11 cellular contexts compared by ENCODE assay signal in genomic region chr22:46171940-46172339, GRCh38. TPM values are rescaled to one million over a fixed set of nuclear protein-coding genes. Genes with fewer than 3 reads are reported as not detected.
DNase-seq lines count a peak whose midpoint lies in the region; ATAC-seq, FAIRE-seq and TF ChIP-seq lines count a peak whose summit lies in the region.
"Had no signal": no experiment of that assay in that cellular context is flagged by ENCODE, and none has a peak within 500 bp of the region (broad histone marks: within the 10 kb centered on the region; RNA-seq: fewer than 3 reads in every experiment).

No MANE protein-coding gene starts in this region.

- H3K27me3 ChIP-seq in fibroblast of lung (ENCODE audit: control insufficient read depth, insufficient read depth, low read length) (no peaks in the 10 kb centered on the region), small intestine (ENCODE audit: control insufficient read depth in 2 of 2, insufficient read depth in 2 of 2, low read length in 2 of 2) (no peaks in the 10 kb centered on the region), esophagus muscularis mucosa (no peaks in the 10 kb centered on the region)

- DNase-seq in HCEC 1CT (peak; percentile 83), RWPE1 (ENCODE audit: low spot score) (peak; percentile 49), fibroblast of lung (ENCODE audit: low read depth in 2 of 2) (peak; percentile 51 to 79), small intestine (peak; percentile 62), esophagus muscularis mucosa (ENCODE audit: extremely low spot score) (no peak), dermis blood vessel endothelial cell (no peak)
- DNase-seq: activated CD4-positive, alpha-beta T cell treated with anti-CD3 and anti-CD28 coated beads for 36 hours; amygdala; immature natural killer cell had no signal

- no peak overlapping the region for H3K4me2 ChIP-seq in fibroblast of lung (ENCODE audit: extremely low read depth, insufficient read depth, low read length)

- intact Hi-C loops in esophagus muscularis mucosa (cut with DNase I), result no loop called here

- H3K36me3 ChIP-seq in fibroblast of lung (ENCODE audit: control insufficient read depth, insufficient read depth, low read length) (no peaks in the 10 kb centered on the region), small intestine (ENCODE audit: control insufficient read depth in 2 of 2, insufficient read depth in 2 of 2, low read length in 2 of 2) (no peaks in the 10 kb centered on the region), esophagus muscularis mucosa (peaks cover 2 to 8% (median 3%) of the 10 kb centered on the region in 4 donors)

- 19 to 67% (median 49%) methylated on average over 8 of the region's 8 CpGs for WGBS in small intestine, 3 donors
- 78% methylated on average over 8 of the region's 8 CpGs for WGBS in esophagus muscularis mucosa

- TF ChIP-seq CTCF in RWPE1 (conservative IDR thresholded peaks at IDR 0.05; ENCODE audit: low read depth) (no peak), fibroblast of lung (conservative IDR thresholded peaks at IDR 0.05 in 1 of 2, IDR thresholded peaks at IDR 0.05 in 1 of 2; ENCODE audit: low read depth in 1 of 2, low read length in 2 of 2) (no peak), esophagus muscularis mucosa (IDR thresholded peaks at IDR 0.05) (no peak)

- no peak for ATAC-seq in HG02642 (IDR thresholded peaks at IDR 0.05; ENCODE audit: poor library complexity, unreplicated experiment)
- ATAC-seq: activated CD4-positive, alpha-beta T cell treated with anti-CD3 and anti-CD28 coated beads for 36 hours had no signal

- no peak for FAIRE-seq in small intestine (lab: Jason Lieb, UNC)
- FAIRE-seq: GM12892 had no signal

- H3K4me1 ChIP-seq in fibroblast of lung (ENCODE audit: control insufficient read depth, extremely low read depth, insufficient read depth, low read length) (peaks cover 15% of the 10 kb centered on the region), small intestine (ENCODE audit: control insufficient read depth in 2 of 2, insufficient read depth in 1 of 2, low read depth in 1 of 2, low read length in 1 of 2) (peaks cover 0 to 2% of the 10 kb centered on the region in 2 donors), esophagus muscularis mucosa (peaks cover 25 to 33% (median 29%) of the 10 kb centered on the region in 4 donors)

- H3K9me3 ChIP-seq in fibroblast of lung (ENCODE audit: control insufficient read depth, insufficient read depth, low read depth, low read length) (no peaks in the 10 kb centered on the region), small intestine (ENCODE audit: control insufficient read depth, low read depth) (no peaks in the 10 kb centered on the region), esophagus muscularis mucosa (no peaks in the 10 kb centered on the region)

- no peaks in the 10 kb centered on the region for H3K79me2 ChIP-seq in fibroblast of lung (ENCODE audit: control insufficient read depth, insufficient read depth, low read length)

- H3K9ac ChIP-seq in fibroblast of lung (ENCODE audit: insufficient read depth, low read length), result no peak overlapping the region

- no peak for TF ChIP-seq EP300 in esophagus muscularis mucosa (IDR thresholded peaks at IDR 0.05)

- CTCF ChIA-PET in RWPE1 (lab: Yijun Ruan, JAX), result no interaction called here

- peak overlapping the region; percentile 57 for H3K27ac ChIP-seq in RWPE1
- peak overlapping the region; percentile 58 for H3K27ac ChIP-seq in fibroblast of lung (ENCODE audit: insufficient read depth, low read length)
- peak overlapping the region; percentile 86 to 94 for H3K27ac ChIP-seq in small intestine (ENCODE audit: low read depth in 1 of 2, low read length in 1 of 2)
- H3K27ac ChIP-seq in esophagus muscularis mucosa (replicated peaks in 1 of 4), result no peak overlapping the region

- no peak overlapping the region for H2AFZ ChIP-seq in fibroblast of lung (ENCODE audit: low read length)

- no peaks in the 10 kb centered on the region for H4K20me1 ChIP-seq in fibroblast of lung (ENCODE audit: control insufficient read depth, extremely low read depth, insufficient read depth, low read length)

- no peak overlapping the region for H3K4me3 ChIP-seq in fibroblast of lung (replicated peaks in 1 of 4; ENCODE audit: control extremely low read depth in 1 of 4, insufficient read depth in 1 of 4, low read depth in 3 of 4, low read length in 4 of 4)
- peak overlapping the region in 1 of 2 donors; percentile 35 for H3K4me3 ChIP-seq in small intestine (ENCODE audit: low read depth in 1 of 2, low read length in 2 of 2)
- no peak overlapping the region for H3K4me3 ChIP-seq in esophagus muscularis mucosa

- POLR2A ChIA-PET in RWPE1 (lab: Yijun Ruan, JAX; ENCODE audit: low non-redundant PET), result no interaction called here

- TF ChIP-seq POLR2A in esophagus muscularis mucosa (IDR thresholded peaks at IDR 0.05; ENCODE audit: low read depth), result no peak

RNA-seq across cellular contexts. Expression of gene PPARA, which starts 21.6 kb away (rescaled TPM):
- 14.6 and 17.5 TPM in 2 replicates for total RNA-seq in fibroblast of lung
- polyA plus RNA-seq in fibroblast of lung, result 7.9 and 10.2 TPM in 2 replicates
- 5.4 and 7.3 TPM in 2 replicates for polyA plus RNA-seq in fibroblast of lung (2012)
- 17.7 and 19.3 TPM in 2 replicates for polyA minus RNA-seq in fibroblast of lung (ENCODE audit: low replicate concordance)
- polyA plus RNA-seq in small intestine, result 10 to 100 TPM; 19.9 to 24.0 (median 21.9) TPM
- total RNA-seq in esophagus muscularis mucosa, result 10 to 100 TPM; 17.0 to 50.9 (median 26.8) TPM
- 12.5 and 20.6 TPM in 2 replicates for total RNA-seq in dermis blood vessel endothelial cell

Comparison
In these comparisons a context has a peak if more than half of its experiments do, and no peak if none do; other contexts are left out.
1. DNase-seq: peak in HCEC 1CT (single experiment), RWPE1 (single experiment), fibroblast of lung (2 of 2) and small intestine (single experiment); none in esophagus muscularis mucosa (single experiment) and dermis blood vessel endothelial cell (single experiment).
2. H3K27ac ChIP-seq: peak in RWPE1 (single experiment), fibroblast of lung (single experiment) and small intestine (2 of 2); none in esophagus muscularis mucosa (0 of 4).